11 cellular contexts compared by ENCODE assay signal in the genomic region with DNA sequence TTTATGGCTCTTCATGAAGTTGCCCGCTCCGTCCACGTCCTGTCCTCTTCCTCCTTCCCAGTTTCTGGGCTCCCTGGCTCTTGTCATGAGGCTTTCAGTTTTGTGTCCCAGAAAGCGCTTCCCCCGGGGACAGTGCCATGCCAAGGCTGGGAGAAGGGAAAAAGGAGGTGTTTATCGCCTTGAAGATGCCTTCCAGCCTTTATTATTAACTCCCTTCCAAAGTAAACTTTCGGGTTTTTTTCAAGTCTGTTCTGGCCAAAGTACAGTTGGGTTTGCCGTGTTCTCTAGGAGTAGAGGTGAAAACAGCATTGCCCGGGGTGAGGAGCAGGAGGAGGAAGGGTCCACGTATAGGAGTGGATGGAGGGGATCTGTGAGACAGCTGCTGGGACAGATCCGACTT.
A peak's percentile ranks its signal among the peaks of the same experiment; 100 is the strongest.
DNase-seq lines count a peak whose midpoint lies in the region; ATAC-seq and TF ChIP-seq lines count a peak whose summit lies in the region.
"Had no signal": no experiment of that assay in that cellular context is flagged by ENCODE, and none has a peak within 500 bp of the region (broad histone marks: within the 10 kb centered on the region; RNA-seq: fewer than 3 reads in every experiment).

No MANE protein-coding gene starts in this region.

- DNase-seq in HFFc6 (no peak), endothelial cell (ENCODE audit: low spot score) (no peak), medulla oblongata (ENCODE audit: extremely low spot score) (peak; percentile 57), dedifferentiated amniotic fluid mesenchymal stem cell (ENCODE audit: extremely low spot score) (no peak), SW480 (ENCODE audit: low spot score) (no peak), osteocyte (ENCODE audit: extremely low spot score, unreplicated experiment) (no peak), kidney glomerular epithelial cell (lab: John Stamatoyannopoulos, UW) (no peak)
- DNase-seq in stimulated activated naive B cell treated with anti-CD40 and anti-IgM and Interleukin-4, amounts not matched to agents 10 μg/mL and 1 μg/mL and 100 μg/mL, for 72 hours, result no peak
- DNase-seq: activated CD8-positive, alpha-beta memory T cell treated with anti-CD3 and anti-CD28 coated beads, Interleukin-2, amount 50 U/mL, for 48 hours; amniotic stem cell; CD4-positive, alpha-beta T cell had no signal

- TF ChIP-seq CTCF in HFFc6 (IDR thresholded peaks at IDR 0.05) (no peak), endothelial cell (IDR thresholded peaks at IDR 0.05; ENCODE audit: unreplicated experiment) (no peak), osteocyte (IDR thresholded peaks at IDR 0.05) (no peak)

- H3K27ac Mint-ChIP-seq in HFFc6, result peak overlapping the region; percentile 86
- peak overlapping the region; percentile 67 for H3K27ac Mint-ChIP-seq in endothelial cell (ENCODE audit: unreplicated experiment)
- peak overlapping the region; percentile 42 for H3K27ac Mint-ChIP-seq in stimulated activated naive B cell treated with anti-CD40 and anti-IgM and Interleukin-4, amounts not matched to agents 10 μg/mL and 1 μg/mL and 100 μg/mL, for 72 hours
- H3K27ac Mint-ChIP-seq in osteocyte (ENCODE audit: unreplicated experiment), result no peak overlapping the region
- H3K27ac Mint-ChIP-seq: CD4-positive, alpha-beta T cell had no signal

- H3K36me3 Mint-ChIP-seq in HFFc6 (ENCODE audit: low read depth) (peaks cover 36% of the 10 kb centered on the region), endothelial cell (ENCODE audit: low read depth, unreplicated experiment) (no peaks in the 10 kb centered on the region), osteocyte (ENCODE audit: unreplicated experiment) (no peaks in the 10 kb centered on the region)
- peaks cover 17 to 24% of the 10 kb centered on the region in 2 donors for H3K36me3 Mint-ChIP-seq in stimulated activated naive B cell treated with anti-CD40 and anti-IgM and Interleukin-4, amounts not matched to agents 10 μg/mL and 1 μg/mL and 100 μg/mL, for 72 hours

- H3K4me3 Mint-ChIP-seq in HFFc6 (peak overlapping the region; percentile 80), endothelial cell (ENCODE audit: unreplicated experiment) (peak overlapping the region; percentile 23), osteocyte (ENCODE audit: unreplicated experiment) (no peak overlapping the region)
- peak overlapping the region in 1 of 2 donors; percentile 68 for H3K4me3 Mint-ChIP-seq in stimulated activated naive B cell treated with anti-CD40 and anti-IgM and Interleukin-4, amounts not matched to agents 10 μg/mL and 1 μg/mL and 100 μg/mL, for 72 hours
- H3K4me3 Mint-ChIP-seq: CD4-positive, alpha-beta T cell had no signal

- H3K27me3 Mint-ChIP-seq in HFFc6 (ENCODE audit: insufficient read depth), result no peaks in the 10 kb centered on the region; the same call in 1 of the 2 replicates
- peaks cover 2% of the 10 kb centered on the region for H3K27me3 Mint-ChIP-seq in endothelial cell (ENCODE audit: unreplicated experiment)
- no peaks in the 10 kb centered on the region for H3K27me3 Mint-ChIP-seq in stimulated activated naive B cell treated with anti-CD40 and anti-IgM and Interleukin-4, amounts not matched to agents 10 μg/mL and 1 μg/mL and 100 μg/mL, for 72 hours
- H3K27me3 Mint-ChIP-seq in osteocyte (ENCODE audit: unreplicated experiment), result no peaks in the 10 kb centered on the region
- H3K27me3 Mint-ChIP-seq: CD4-positive, alpha-beta T cell had no signal

- H3K4me1 Mint-ChIP-seq in HFFc6 (ENCODE audit: low read depth) (peaks cover 55% of the 10 kb centered on the region), endothelial cell (ENCODE audit: unreplicated experiment) (peaks cover 31% of the 10 kb centered on the region), osteocyte (ENCODE audit: unreplicated experiment) (peaks cover 25% of the 10 kb centered on the region)
- peaks cover 39 to 73% of the 10 kb centered on the region in 2 donors for H3K4me1 Mint-ChIP-seq in stimulated activated naive B cell treated with anti-CD40 and anti-IgM and Interleukin-4, amounts not matched to agents 10 μg/mL and 1 μg/mL and 100 μg/mL, for 72 hours

- H3K9me3 Mint-ChIP-seq in HFFc6 (peaks cover 7% of the 10 kb centered on the region), endothelial cell (ENCODE audit: unreplicated experiment) (no peaks in the 10 kb centered on the region), osteocyte (ENCODE audit: unreplicated experiment) (no peaks in the 10 kb centered on the region)
- H3K9me3 Mint-ChIP-seq in stimulated activated naive B cell treated with anti-CD40 and anti-IgM and Interleukin-4, amounts not matched to agents 10 μg/mL and 1 μg/mL and 100 μg/mL, for 72 hours, result peaks cover 7 to 9% of the 10 kb centered on the region in 2 donors
- H3K9me3 Mint-ChIP-seq: CD4-positive, alpha-beta T cell had no signal

- no peak for ATAC-seq in stimulated activated naive B cell treated with anti-CD40 and anti-IgM and Interleukin-4, amounts not matched to agents 10 μg/mL and 1 μg/mL and 100 μg/mL, for 72 hours (replicated peaks)
